8 cellular contexts compared by ENCODE assay signal in genomic region chr4:140237616-140238352, GRCh38.
DNase-seq lines count a peak whose midpoint lies in the region; ATAC-seq and TF ChIP-seq lines count a peak whose summit lies in the region.

No MANE protein-coding gene starts in this region.

- WGBS in esophagus muscularis mucosa, result 11% methylated on average over 16 of the region's 16 CpGs

- H3K79me2 ChIP-seq in Loucy (ENCODE audit: insufficient read depth, low read length), result no peaks in the 10 kb centered on the region

- H3K36me3 ChIP-seq in Loucy (ENCODE audit: insufficient read depth, low read length) (no peaks in the 10 kb centered on the region), esophagus muscularis mucosa (no peaks in the 10 kb centered on the region), muscle layer of duodenum (ENCODE audit: control insufficient read depth in 1 of 2, insufficient read depth in 2 of 2, low read length in 2 of 2) (no peaks in the 10 kb centered on the region)

- H3K4me2 ChIP-seq in Loucy (ENCODE audit: low read depth, low read length, poor library complexity, severe bottlenecking), result no peak overlapping the region

- H3K9me3 ChIP-seq in Loucy (ENCODE audit: insufficient read depth, low read depth, low read length) (no peaks in the 10 kb centered on the region), esophagus muscularis mucosa (no peaks in the 10 kb centered on the region), muscle layer of duodenum (ENCODE audit: control insufficient read depth in 1 of 2, low read length in 2 of 2) (no peaks in the 10 kb centered on the region)

- no peak for TF ChIP-seq EP300 in esophagus muscularis mucosa (IDR thresholded peaks at IDR 0.05)

- TF ChIP-seq POLR2A in esophagus muscularis mucosa (IDR thresholded peaks at IDR 0.05; ENCODE audit: low read depth), result no peak

- DNase-seq in AG08395 (ENCODE audit: low spot score) (peak; percentile 95), RWPE1 (ENCODE audit: low spot score) (no peak), esophagus muscularis mucosa (ENCODE audit: extremely low spot score) (no peak)
- DNase-seq in stimulated activated naive CD4-positive, alpha-beta T cell (lab: John Stamatoyannopoulos, UW), result no peak

- TF ChIP-seq CTCF in Loucy (conservative IDR thresholded peaks at IDR 0.05; ENCODE audit: low read length) (no peak), RWPE1 (conservative IDR thresholded peaks at IDR 0.05; ENCODE audit: low read depth) (no peak), esophagus muscularis mucosa (IDR thresholded peaks at IDR 0.05) (no peak)

- POLR2A ChIA-PET in RWPE1 (lab: Yijun Ruan, JAX; ENCODE audit: low non-redundant PET), result no interaction called here

- H3K4me1 ChIP-seq in Loucy (ENCODE audit: insufficient read depth, low read length, poor library complexity, severe bottlenecking), result peaks cover 39% of the 10 kb centered on the region
- peaks cover 25 to 60% (median 46%) of the 10 kb centered on the region in 4 donors for H3K4me1 ChIP-seq in esophagus muscularis mucosa
- H3K4me1 ChIP-seq in muscle layer of duodenum (ENCODE audit: control insufficient read depth in 1 of 2, insufficient read depth in 2 of 2, low read length in 2 of 2), result peaks cover 15 to 27% of the 10 kb centered on the region in 2 donors

- H2AFZ ChIP-seq in Loucy (ENCODE audit: low read length), result peak overlapping the region; percentile 40

- H3K4me3 ChIP-seq in Loucy (ENCODE audit: low read length, poor library complexity, severe bottlenecking) (no peak overlapping the region), esophagus muscularis mucosa (peak overlapping the region; percentile 24 to 40 (median 28)), muscle layer of duodenum (ENCODE audit: low read depth in 1 of 2, low read length in 2 of 2) (peak overlapping the region; percentile 32 to 50)

- intact Hi-C loops in esophagus muscularis mucosa (cut with DNase I), result no loop called here

- no peaks in the 10 kb centered on the region for H4K20me1 ChIP-seq in Loucy (ENCODE audit: insufficient read depth, low read length, poor library complexity, severe bottlenecking)

- H3K27ac ChIP-seq in RWPE1 (peak overlapping the region; percentile 74), esophagus muscularis mucosa (replicated peaks in 1 of 4) (peak overlapping the region; percentile 78 to 87 (median 82)), muscle layer of duodenum (ENCODE audit: low read length) (peak overlapping the region; percentile 93)

- CTCF ChIA-PET in RWPE1 (lab: Yijun Ruan, JAX), result interaction anchor here (0.6 kb wide), 1 partner anchor 581 kb away, joined by 4 read pairs; no protein-coding TSS in a partner anchor

- no peak for ATAC-seq in GM21576 (IDR thresholded peaks at IDR 0.05; ENCODE audit: unreplicated experiment)
- no peak for ATAC-seq in HG03139 (IDR thresholded peaks at IDR 0.05; ENCODE audit: unreplicated experiment)

- no peaks in the 10 kb centered on the region for H3K9me2 ChIP-seq in Loucy (replicated peaks; ENCODE audit: low read depth, low read length)

- peak overlapping the region; percentile 7 for H3K9ac ChIP-seq in Loucy (ENCODE audit: low read depth, low read length, poor library complexity, severe bottlenecking)

- H3F3A ChIP-seq in Loucy (ENCODE audit: low read depth), result no peaks in the 10 kb centered on the region; the same call in 1 of the 2 replicates

- H3K27me3 ChIP-seq in Loucy (ENCODE audit: insufficient read depth, low read length, poor library complexity, severe bottlenecking), result no peaks in the 10 kb centered on the region
- no peaks in the 10 kb centered on the region for H3K27me3 ChIP-seq in esophagus muscularis mucosa
- H3K27me3 ChIP-seq in muscle layer of duodenum (ENCODE audit: low read depth, low read length), result no peaks in the 10 kb centered on the region
